Comparison of ENCODE assay signal across 21 cellular contexts in genomic region chr7:119724041-119724792, GRCh38.
DNase-seq lines count a peak whose midpoint lies in the region; TF ChIP-seq lines count a peak whose summit lies in the region.
"Had no signal": no experiment of that assay in that cellular context is flagged by ENCODE, and none has a peak within 500 bp of the region (broad histone marks: within the 10 kb centered on the region; RNA-seq: fewer than 3 reads in every experiment).

No MANE protein-coding gene starts in this region.

- no peak for TF ChIP-seq CTCF in mammary epithelial cell (conservative IDR thresholded peaks at IDR 0.05 in 1 of 2, IDR thresholded peaks at IDR 0.05 in 1 of 2; ENCODE audit: extremely low read depth in 1 of 2, insufficient read depth in 1 of 2, low read depth in 1 of 2, low read length in 2 of 2)
- no peak for TF ChIP-seq CTCF in MCF 10A (IDR thresholded peaks at IDR 0.05; ENCODE audit: unreplicated experiment)

- intact Hi-C loops in mammary epithelial cell (cut with micrococcal nuclease) (no loop called here), MCF 10A (cut with micrococcal nuclease) (no loop called here)

- H3K79me2 ChIP-seq in mammary epithelial cell (ENCODE audit: insufficient read depth, low read length) = no peaks in the 10 kb centered on the region

- WGBS in mammary epithelial cell (ENCODE audit: low coverage, missing lambda C conversion rate) = 69% methylated on average over 13 of the region's 13 CpGs

- H3K27ac Mint-ChIP-seq in MCF 10A (ENCODE audit: low read depth, unreplicated experiment) = no peak overlapping the region
- H3K27ac Mint-ChIP-seq: CD4-positive, alpha-beta memory T cell had no signal

- no peaks in the 10 kb centered on the region for H3K36me3 ChIP-seq in mammary epithelial cell (ENCODE audit: insufficient read depth, low read length)
- H3K36me3 ChIP-seq: BLaER1, MG63 had no signal

- H3K4me1 ChIP-seq in mammary epithelial cell (ENCODE audit: insufficient read depth, low read length) = no peaks in the 10 kb centered on the region
- H3K4me1 ChIP-seq: BLaER1 had no signal

- H3K4me2 ChIP-seq in mammary epithelial cell (ENCODE audit: insufficient read depth, low read depth, low read length) = no peak overlapping the region
- H3K4me2 ChIP-seq: BLaER1 had no signal

- CTCF ChIA-PET in mammary epithelial cell (lab: Charles Lee; ENCODE audit: low non-redundant PET) (no interaction called here), MCF 10A (lab: Yijun Ruan, JAX) (no interaction called here)

- no peaks in the 10 kb centered on the region for H3K9me3 ChIP-seq in mammary epithelial cell (replicated peaks; ENCODE audit: insufficient read depth, low read length)
- H3K9me3 ChIP-seq: BLaER1, MG63 had no signal

- dilution Hi-C loops in mammary epithelial cell (cut with HindIII; ENCODE audit: low sequenced_read_pairs) = no loop called here

- no peaks in the 10 kb centered on the region for H3K9me3 Mint-ChIP-seq in MCF 10A (ENCODE audit: unreplicated experiment)

- no peak overlapping the region for H3K27ac ChIP-seq in mammary epithelial cell (ENCODE audit: insufficient read depth, low read depth, low read length)
- H3K27ac ChIP-seq: BLaER1, HL-60 had no signal

- BruUV-seq in mammary epithelial cell (replicated peaks; lab: Mats Ljungman, UMichigan) (no TSS peak), MCF 10A (replicated peaks; lab: Mats Ljungman, UMichigan) (no TSS peak)

- no peaks in the 10 kb centered on the region for H3K27me3 ChIP-seq in mammary epithelial cell (ENCODE audit: insufficient read depth, low read length)
- H3K27me3 ChIP-seq: BLaER1, MG63 had no signal

- no peak overlapping the region for H3K4me3 Mint-ChIP-seq in MCF 10A (ENCODE audit: unreplicated experiment)
- H3K4me3 Mint-ChIP-seq: CD4-positive, alpha-beta memory T cell had no signal

- H2AFZ ChIP-seq in mammary epithelial cell (ENCODE audit: low read depth, low read length) = peak overlapping the region; percentile 22

- no peaks in the 10 kb centered on the region for H3K4me1 Mint-ChIP-seq in MCF 10A (ENCODE audit: insufficient read depth, unreplicated experiment)
- H3K4me1 Mint-ChIP-seq: CD4-positive, alpha-beta memory T cell had no signal

- H3K36me3 Mint-ChIP-seq in MCF 10A (ENCODE audit: insufficient read depth, unreplicated experiment) = no peaks in the 10 kb centered on the region
- H3K36me3 Mint-ChIP-seq: CD4-positive, alpha-beta memory T cell had no signal

- H4K20me1 ChIP-seq in mammary epithelial cell (ENCODE audit: insufficient read depth, low read length) = no peaks in the 10 kb centered on the region
- H4K20me1 ChIP-seq: BLaER1 had no signal

- no peak overlapping the region for H3K4me3 ChIP-seq in mammary epithelial cell (replicated peaks in 1 of 3; ENCODE audit: insufficient read depth in 1 of 3, low read depth in 2 of 3, low read length in 3 of 3)
- H3K4me3 ChIP-seq: BLaER1, MG63 had no signal

- DNase-seq in mammary epithelial cell (no peak), MCF 10A (ENCODE audit: unreplicated experiment) (no peak), UCSD-AML1 (lab: John Stamatoyannopoulos, UW; ENCODE audit: unreplicated experiment) (peak; percentile 1), islet precursor cell (peak; percentile 53), EL (no peak), T-helper 1 cell (no peak)
- DNase-seq in activated CD4-positive, alpha-beta T cell treated with anti-CD3 and anti-CD28 coated beads for 4 hours = no peak
- DNase-seq: CD4-positive, alpha-beta memory T cell; DMS53; H7; Karpas-422; MG63; NCI-H1048; NCI-H1436; NCI-H2081; NCI-H510A; PC-3; RPMI8226; SIG-M5 had no signal

- in situ Hi-C loops in mammary epithelial cell (cut with MboI; ENCODE audit: low sequenced_read_pairs in 2 of 2) = no loop called here

- POLR2A ChIA-PET in MCF 10A (lab: Yijun Ruan, JAX) = no interaction called here

- no peak overlapping the region for H3K9ac ChIP-seq in mammary epithelial cell (ENCODE audit: insufficient read depth, low read length)
- H3K9ac ChIP-seq: BLaER1 had no signal

- peaks cover 28% of the 10 kb centered on the region for H3K27me3 Mint-ChIP-seq in MCF 10A (ENCODE audit: insufficient read depth, unreplicated experiment)
- H3K27me3 Mint-ChIP-seq: CD4-positive, alpha-beta memory T cell had no signal

Comparison
In these comparisons a context has a peak if more than half of its experiments do, and no peak if none do; other contexts are left out.
1. DNase-seq: peak in UCSD-AML1 (single experiment) and islet precursor cell (single experiment); none in mammary epithelial cell (single experiment), MCF 10A (single experiment), activated CD4-positive, alpha-beta T cell treated with anti-CD3 and anti-CD28 coated beads for 4 hours (0 of 2), EL (single experiment) and T-helper 1 cell (0 of 5).